Comparison of ENCODE assay signal across 12 cellular contexts in genomic region chr6:122422614-122423267, GRCh38. TPM values are rescaled to one million over a fixed set of nuclear protein-coding genes. Genes with fewer than 3 reads are reported as not detected.
A peak's percentile ranks its signal among the peaks of the same experiment; 100 is the strongest.
DNase-seq lines count a peak whose midpoint lies in the region; ATAC-seq and TF ChIP-seq lines count a peak whose summit lies in the region.
"Had no signal": no experiment of that assay in that cellular context is flagged by ENCODE, and none has a peak within 500 bp of the region (broad histone marks: within the 10 kb centered on the region; RNA-seq: fewer than 3 reads in every experiment).

No MANE protein-coding gene starts in this region.

- no peak overlapping the region for H3K4me3 ChIP-seq in lower leg skin (ENCODE audit: low read depth, poor library complexity, severe bottlenecking)
- no peak overlapping the region for H3K4me3 ChIP-seq in adrenal gland

- H3K4me1 Mint-ChIP-seq in activated CD8-positive, alpha-beta T cell treated with anti-CD3 and anti-CD28 coated beads for 36 hours (ENCODE audit: low read depth), result peaks cover 20% of the 10 kb centered on the region
- H3K4me1 Mint-ChIP-seq in activated CD8-positive, alpha-beta T cell treated with anti-CD3 and anti-CD28 coated beads, Interleukin-2, amount 10 ng/mL, durations not matched to agents 7 days and 5 days (ENCODE audit: low read depth), result peaks cover 5% of the 10 kb centered on the region
- H3K4me1 Mint-ChIP-seq in stimulated activated naive B cell treated with anti-CD40 and anti-IgM and Interleukin-4, amounts not matched to agents 10 μg/mL and 1 μg/mL and 100 μg/mL, for 72 hours, result peaks cover 0 to 2% of the 10 kb centered on the region in 2 donors
- H3K4me1 Mint-ChIP-seq: nephron had no signal

- no peak for TF ChIP-seq POLR2A in lower leg skin (IDR thresholded peaks at IDR 0.05)
- TF ChIP-seq POLR2A in adrenal gland (IDR thresholded peaks at IDR 0.05), result no peak

- intact Hi-C loops in activated CD8-positive, alpha-beta T cell treated with anti-CD3 and anti-CD28 coated beads for 36 hours (cut with micrococcal nuclease), result no loop called here
- intact Hi-C loops in lower leg skin (cut with DNase I; ENCODE audit: low total_unique reads) (no loop called here), adrenal gland (cut with DNase I) (no loop called here)

- CTCF ChIA-PET in activated CD8-positive, alpha-beta T cell treated with anti-CD3 and anti-CD28 coated beads for 36 hours (lab: Charles Lee), result interaction anchor here (0.9 to 1.1 kb wide), 3 partner anchors 10 to 108 kb away, joined by 3 read pairs; no protein-coding TSS in a partner anchor
- CTCF ChIA-PET in activated CD8-positive, alpha-beta T cell treated with anti-CD3 and anti-CD28 coated beads, Interleukin-2, amount 10 ng/mL, durations not matched to agents 7 days and 5 days (lab: Charles Lee), result no interaction called here

- H3K36me3 ChIP-seq in adrenal gland (replicated peaks in 1 of 2), result peaks cover 0 to 30% of the 10 kb centered on the region in 2 donors

- H3K27ac Mint-ChIP-seq in activated CD8-positive, alpha-beta T cell treated with anti-CD3 and anti-CD28 coated beads for 36 hours, result no peak overlapping the region
- H3K27ac Mint-ChIP-seq in activated CD8-positive, alpha-beta T cell treated with anti-CD3 and anti-CD28 coated beads, Interleukin-2, amount 10 ng/mL, durations not matched to agents 7 days and 5 days, result no peak overlapping the region
- H3K27ac Mint-ChIP-seq in stimulated activated naive B cell treated with anti-CD40 and anti-IgM and Interleukin-4, amounts not matched to agents 10 μg/mL and 1 μg/mL and 100 μg/mL, for 72 hours, result no peak overlapping the region
- H3K27ac Mint-ChIP-seq: dendritic cell treated with granulocyte-macrophage colony-stimulating factor and Interleukin-4, amounts not matched to agents 40 ng/mL and 50 ng/mL, for 4 days; nephron had no signal

- H3K4me1 ChIP-seq in adrenal gland (replicated peaks in 1 of 2), result peaks cover 0 to 8% of the 10 kb centered on the region in 2 donors

- H3K27me3 Mint-ChIP-seq in activated CD8-positive, alpha-beta T cell treated with anti-CD3 and anti-CD28 coated beads for 36 hours, result no peaks in the 10 kb centered on the region
- no peaks in the 10 kb centered on the region for H3K27me3 Mint-ChIP-seq in activated CD8-positive, alpha-beta T cell treated with anti-CD3 and anti-CD28 coated beads, Interleukin-2, amount 10 ng/mL, durations not matched to agents 7 days and 5 days (ENCODE audit: low read depth)
- no peaks in the 10 kb centered on the region for H3K27me3 Mint-ChIP-seq in stimulated activated naive B cell treated with anti-CD40 and anti-IgM and Interleukin-4, amounts not matched to agents 10 μg/mL and 1 μg/mL and 100 μg/mL, for 72 hours
- H3K27me3 Mint-ChIP-seq: dendritic cell treated with granulocyte-macrophage colony-stimulating factor and Interleukin-4, amounts not matched to agents 40 ng/mL and 50 ng/mL, for 4 days had no signal

- no peak for DNase-seq in activated CD8-positive, alpha-beta T cell treated with anti-CD3 and anti-CD28 coated beads for 36 hours
- no peak for DNase-seq in activated CD8-positive, alpha-beta T cell treated with anti-CD3 and anti-CD28 coated beads, Interleukin-2, amount 10 ng/mL, durations not matched to agents 7 days and 5 days
- DNase-seq in stimulated activated naive B cell treated with anti-CD40 and anti-IgM and Interleukin-4, amounts not matched to agents 10 μg/mL and 1 μg/mL and 100 μg/mL, for 72 hours, result no peak
- DNase-seq in lower leg skin (ENCODE audit: low spot score in 2 of 2), result no peak
- no peak for DNase-seq in HK-2 (ENCODE audit: unreplicated experiment)
- DNase-seq in adrenal gland, result no peak
- DNase-seq: 8988T, kidney glomerular epithelial cell had no signal

- no peak for TF ChIP-seq CTCF in activated CD8-positive, alpha-beta T cell treated with anti-CD3 and anti-CD28 coated beads for 36 hours (IDR thresholded peaks at IDR 0.05)
- TF ChIP-seq CTCF in lower leg skin (IDR thresholded peaks at IDR 0.05), result no peak
- no peak for TF ChIP-seq CTCF in adrenal gland (IDR thresholded peaks at IDR 0.05)

- H3K9me3 Mint-ChIP-seq in activated CD8-positive, alpha-beta T cell treated with anti-CD3 and anti-CD28 coated beads for 36 hours, result no peaks in the 10 kb centered on the region
- H3K9me3 Mint-ChIP-seq in activated CD8-positive, alpha-beta T cell treated with anti-CD3 and anti-CD28 coated beads, Interleukin-2, amount 10 ng/mL, durations not matched to agents 7 days and 5 days (ENCODE audit: insufficient read depth), result no peaks in the 10 kb centered on the region
- no peaks in the 10 kb centered on the region for H3K9me3 Mint-ChIP-seq in stimulated activated naive B cell treated with anti-CD40 and anti-IgM and Interleukin-4, amounts not matched to agents 10 μg/mL and 1 μg/mL and 100 μg/mL, for 72 hours
- H3K9me3 Mint-ChIP-seq: dendritic cell treated with granulocyte-macrophage colony-stimulating factor and Interleukin-4, amounts not matched to agents 40 ng/mL and 50 ng/mL, for 4 days; nephron had no signal

- POLR2A ChIA-PET in activated CD8-positive, alpha-beta T cell treated with anti-CD3 and anti-CD28 coated beads for 36 hours (lab: Charles Lee), result interaction anchor here (1.2 kb wide), 1 partner anchor 24 kb away, joined by 3 read pairs; the partner anchor contains the start of gene HSF2
- POLR2A ChIA-PET in activated CD8-positive, alpha-beta T cell treated with anti-CD3 and anti-CD28 coated beads, Interleukin-2, amount 10 ng/mL, durations not matched to agents 7 days and 5 days (lab: Charles Lee), result no interaction called here

- H3K4me3 Mint-ChIP-seq in activated CD8-positive, alpha-beta T cell treated with anti-CD3 and anti-CD28 coated beads for 36 hours, result no peak overlapping the region
- H3K4me3 Mint-ChIP-seq in activated CD8-positive, alpha-beta T cell treated with anti-CD3 and anti-CD28 coated beads, Interleukin-2, amount 10 ng/mL, durations not matched to agents 7 days and 5 days, result no peak overlapping the region
- no peak overlapping the region for H3K4me3 Mint-ChIP-seq in stimulated activated naive B cell treated with anti-CD40 and anti-IgM and Interleukin-4, amounts not matched to agents 10 μg/mL and 1 μg/mL and 100 μg/mL, for 72 hours
- H3K4me3 Mint-ChIP-seq: dendritic cell treated with granulocyte-macrophage colony-stimulating factor and Interleukin-4, amounts not matched to agents 40 ng/mL and 50 ng/mL, for 4 days; nephron had no signal

- no peak overlapping the region for H3K27ac ChIP-seq in adrenal gland

- 78 to 97% methylated on average over 1 of the region's 1 CpG for WGBS in lower leg skin, 2 donors
- 90 to 100% (median 96%) methylated on average over 1 of the region's 1 CpG for WGBS in adrenal gland, 4 donors

- peaks cover 42% of the 10 kb centered on the region for H3K36me3 Mint-ChIP-seq in activated CD8-positive, alpha-beta T cell treated with anti-CD3 and anti-CD28 coated beads for 36 hours (ENCODE audit: low read depth)
- peaks cover 50% of the 10 kb centered on the region for H3K36me3 Mint-ChIP-seq in activated CD8-positive, alpha-beta T cell treated with anti-CD3 and anti-CD28 coated beads, Interleukin-2, amount 10 ng/mL, durations not matched to agents 7 days and 5 days (ENCODE audit: low read depth)
- H3K36me3 Mint-ChIP-seq in stimulated activated naive B cell treated with anti-CD40 and anti-IgM and Interleukin-4, amounts not matched to agents 10 μg/mL and 1 μg/mL and 100 μg/mL, for 72 hours, result peaks cover 30 to 39% of the 10 kb centered on the region in 2 donors

- H3K9me3 ChIP-seq in adrenal gland (replicated peaks in 1 of 3), result no peaks in the 10 kb centered on the region

- ATAC-seq in activated CD8-positive, alpha-beta T cell treated with anti-CD3 and anti-CD28 coated beads for 36 hours, result peak; percentile 61
- ATAC-seq in activated CD8-positive, alpha-beta T cell treated with anti-CD3 and anti-CD28 coated beads, Interleukin-2, amount 10 ng/mL, durations not matched to agents 7 days and 5 days, result no peak
- peak; percentile 92 for ATAC-seq in GM21717 (IDR thresholded peaks at IDR 0.05; ENCODE audit: unreplicated experiment)
- peak; percentile 69 for ATAC-seq in HG03108 (IDR thresholded peaks at IDR 0.05; ENCODE audit: unreplicated experiment)
- peak; percentile 41 to 72 for ATAC-seq in stimulated activated naive B cell treated with anti-CD40 and anti-IgM and Interleukin-4, amounts not matched to agents 10 μg/mL and 1 μg/mL and 100 μg/mL, for 72 hours (replicated peaks)

- no peaks in the 10 kb centered on the region for H3K27me3 ChIP-seq in adrenal gland

RNA-seq across cellular contexts. Expression of gene HSF2, which starts 23.3 kb away (rescaled TPM):
- total RNA-seq in activated CD8-positive, alpha-beta T cell treated with anti-CD3 and anti-CD28 coated beads for 36 hours, result 10 to 100 TPM; 19.5 to 22.4 TPM
- total RNA-seq in activated CD8-positive, alpha-beta T cell treated with anti-CD3 and anti-CD28 coated beads, Interleukin-2, amount 10 ng/mL, durations not matched to agents 7 days and 5 days, result 10 to 100 TPM; 14.6 to 17.6 TPM
- 10 to 100 TPM; 10.7 to 27.1 (median 17.6) TPM for total RNA-seq in lower leg skin
- 10 to 100 TPM; 15.0 to 40.1 (median 19.5) TPM for total RNA-seq in adrenal gland
- 10 to 100 TPM; 14.6 to 41.8 (median 16.5) TPM for polyA plus RNA-seq in adrenal gland

RNA-seq across cellular contexts. Expression of gene SERINC1, which starts 48.9 kb away (rescaled TPM):
- total RNA-seq in activated CD8-positive, alpha-beta T cell treated with anti-CD3 and anti-CD28 coated beads for 36 hours, result 10 to 100 TPM; 40.2 to 40.5 TPM
- total RNA-seq in activated CD8-positive, alpha-beta T cell treated with anti-CD3 and anti-CD28 coated beads, Interleukin-2, amount 10 ng/mL, durations not matched to agents 7 days and 5 days, result 10 to 100 TPM; 41.9 to 44.9 TPM
- total RNA-seq in lower leg skin (100 to 1,000 TPM; 125 to 159 (median 134) TPM), adrenal gland (100 to 1,000 TPM; 226 to 342 (median 260) TPM)
- 100 to 1,000 TPM in 1 of 3 donors, 10 to 100 TPM in 2; 68.0 to 455 (median 74.7) TPM for polyA plus RNA-seq in adrenal gland
